8 cellular contexts compared by ENCODE assay signal in the genomic region with DNA sequence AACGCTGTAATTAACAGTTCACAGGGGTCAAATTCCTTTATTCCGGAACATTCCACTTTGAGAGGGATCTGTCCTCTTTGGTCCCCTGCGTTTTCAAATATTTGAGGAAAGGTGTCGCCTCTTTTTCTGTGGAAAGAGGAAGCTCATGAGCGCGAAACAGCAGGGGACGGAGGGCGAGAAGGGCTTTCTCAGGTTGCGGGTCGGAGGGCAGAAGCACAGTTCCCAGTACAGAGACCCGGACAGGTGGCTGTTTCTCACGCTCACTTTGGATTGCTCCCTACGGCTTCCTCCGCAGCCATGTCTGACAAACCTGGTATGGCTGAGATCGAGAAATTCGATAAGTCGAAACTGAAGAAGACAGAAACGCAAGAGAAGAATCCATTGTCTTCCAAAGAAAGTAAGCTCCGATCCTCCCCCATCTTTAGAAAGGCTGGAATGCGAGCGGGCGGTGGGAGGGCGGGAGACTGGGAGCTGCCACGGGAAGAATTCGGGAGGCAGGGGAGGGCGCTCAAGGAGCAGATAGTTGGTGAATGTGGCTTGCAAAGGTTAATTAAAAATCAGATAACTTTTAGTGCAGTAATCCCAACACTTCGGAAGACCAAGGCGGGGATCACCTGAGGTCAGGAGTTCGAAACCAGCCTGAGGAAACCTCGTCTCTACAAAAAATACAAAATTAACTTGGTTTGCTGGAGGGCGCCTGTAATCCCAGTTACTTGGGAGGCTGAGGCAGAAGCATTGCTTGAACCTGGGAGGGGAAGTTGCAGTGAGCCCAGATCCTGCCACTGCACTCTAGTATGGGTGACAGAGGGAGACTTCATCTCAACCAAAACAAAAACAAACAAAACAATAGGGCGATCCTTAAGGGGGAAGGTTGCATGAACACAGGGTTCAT. TPM values are rescaled to one million over a fixed set of nuclear protein-coding genes. Genes with fewer than 3 reads are reported as not detected.
DNase-seq lines count a peak whose midpoint lies in the region; ATAC-seq and TF ChIP-seq lines count a peak whose summit lies in the region.

No MANE protein-coding gene starts in this region.

- H3K79me2 ChIP-seq in OCI-LY7 (ENCODE audit: insufficient read depth, low read depth, low read length) = peaks cover 19% of the 10 kb centered on the region

- CTCF ChIA-PET in OCI-LY7 (lab: Charles Lee; ENCODE audit: unreplicated experiment) = interaction anchor here (0.6 kb wide), 1 partner anchor 51 kb away, joined by 3 read pairs; no protein-coding TSS in a partner anchor

- H4K20me1 ChIP-seq in OCI-LY7 (ENCODE audit: insufficient read depth, low read length) = no peaks in the 10 kb centered on the region

- H3K27ac ChIP-seq in OCI-LY7 (ENCODE audit: low read depth, low read length, poor library complexity, severe bottlenecking) = peak overlapping the region; percentile 97

- no peak for TF ChIP-seq POLR2A in erythroblast (IDR thresholded peaks at IDR 0.05; ENCODE audit: low read length)

- in situ Hi-C loops in GM13977 (cut with MboI; ENCODE audit: low pct_unique_long_range_greater_than_20kb, low sequenced_read_pairs, unreplicated experiment) = no loop called here

- BruUV-seq in OCI-LY7 (replicated peaks; lab: Mats Ljungman, UMichigan) = TSS peak; percentile 72

- peak; percentile 18 for ATAC-seq in GM21423 (IDR thresholded peaks at IDR 0.05; ENCODE audit: unreplicated experiment)
- ATAC-seq in HG02610 (IDR thresholded peaks at IDR 0.05; ENCODE audit: unreplicated experiment) = no peak
- ATAC-seq in HG02840 (IDR thresholded peaks at IDR 0.05; ENCODE audit: low FRiP score, unreplicated experiment) = no peak

- DNase-seq in OCI-LY7 (ENCODE audit: low spot score) (peak; percentile 40), erythroblast (lab: John Stamatoyannopoulos, UW) (peak; percentile 65 to 71), skeletal muscle cell (ENCODE audit: low read depth) (no peak), activated gamma-delta T cell (lab: John Stamatoyannopoulos, UW) (no peak), GM13977 (ENCODE audit: low spot score) (no peak)

- H3K4me1 ChIP-seq in OCI-LY7 (ENCODE audit: insufficient read depth, low read length, poor library complexity, severe bottlenecking) = peaks cover 9% of the 10 kb centered on the region

- H3K4me3 ChIP-seq in OCI-LY7 (ENCODE audit: low read depth, low read length, poor library complexity, severe bottlenecking) (peak overlapping the region; percentile 87), skeletal muscle cell (ENCODE audit: low read depth, low read length) (peak overlapping the region; percentile 53)

- peak overlapping the region; percentile 79 for H3K4me2 ChIP-seq in OCI-LY7 (ENCODE audit: low read length)

- POLR2A ChIA-PET in OCI-LY7 (lab: Charles Lee) = interaction anchor here (0.6 to 1.4 kb wide), 3 partner anchors 24 to 807 kb away, joined by 3 to 4 read pairs (median 3); partner anchors contain the start of gene UTY

- H3K36me3 ChIP-seq in OCI-LY7 (ENCODE audit: insufficient read depth, low read length) = no peaks in the 10 kb centered on the region; the same call in 1 of the 2 replicates

- peak overlapping the region; percentile 88 for H2AFZ ChIP-seq in OCI-LY7 (ENCODE audit: low read length)

- TF ChIP-seq CTCF in OCI-LY7 (conservative IDR thresholded peaks at IDR 0.05; ENCODE audit: low read length) (peak; percentile 19; the same call in 1 of the 2 replicates), GM13977 (IDR thresholded peaks at IDR 0.05; ENCODE audit: extremely low read depth, insufficient read depth, missing control alignments) (no peak)

- H3K9me3 ChIP-seq in OCI-LY7 (ENCODE audit: low read length) = no peaks in the 10 kb centered on the region

- intact Hi-C loops in OCI-LY7 (cut with micrococcal nuclease; ENCODE audit: unreplicated experiment) = loop anchor here (10.0 kb wide), 2 partner anchors 51 to 1039 kb away; no protein-coding TSS in a partner anchor

- H3K9me2 ChIP-seq in OCI-LY7 (ENCODE audit: insufficient read depth, low read length) = no peaks in the 10 kb centered on the region

RNA-seq across cellular contexts. Expression of gene TMSB4Y, which starts 0.6 kb away (rescaled TPM):
- total RNA-seq in OCI-LY7 (2014; rRNA removed; shearing (Covaris generic)) = 8.6 and 9.7 TPM in 2 replicates
- 4.7 and 5.8 TPM in 2 replicates for total RNA-seq in OCI-LY7 (2022)

Comparison
In these comparisons a context has a peak if more than half of its experiments do, and no peak if none do; other contexts are left out.
1. DNase-seq: peak in OCI-LY7 (single experiment) and erythroblast (2 of 2); none in skeletal muscle cell (single experiment), activated gamma-delta T cell (single experiment) and GM13977 (single experiment).